Comparison of ENCODE assay signal across 9 cellular contexts in the genomic region with DNA sequence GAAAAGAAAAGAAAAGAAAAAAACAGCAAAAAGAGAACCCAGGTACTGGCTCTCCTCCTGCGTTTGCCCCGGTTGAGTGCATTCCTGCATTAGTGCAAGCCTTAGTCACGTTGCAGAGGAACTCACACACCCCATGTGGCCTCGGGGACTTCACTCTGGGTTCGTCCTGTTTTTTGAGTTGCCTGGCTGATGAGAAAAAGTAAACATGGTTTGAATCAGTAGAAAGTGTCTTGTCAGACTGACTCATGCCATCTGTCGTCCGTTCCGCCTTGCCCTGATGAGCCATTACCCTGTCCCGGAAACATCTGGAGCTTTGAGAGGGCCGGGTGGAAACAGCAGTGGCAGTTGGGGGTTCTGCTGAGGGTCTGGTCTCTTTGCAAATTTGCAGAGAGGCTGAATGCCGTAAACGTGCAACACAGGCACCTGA. TPM values are rescaled to one million over a fixed set of nuclear protein-coding genes. Genes with fewer than 3 reads are reported as not detected.
DNase-seq lines count a peak whose midpoint lies in the region; ATAC-seq lines count a peak whose summit lies in the region.
"Had no signal": no experiment of that assay in that cellular context is flagged by ENCODE, and none has a peak within 500 bp of the region (broad histone marks: within the 10 kb centered on the region; RNA-seq: fewer than 3 reads in every experiment).

No MANE protein-coding gene starts in this region.

- no peaks in the 10 kb centered on the region for H3K27me3 Mint-ChIP-seq in CD4-positive, alpha-beta memory T cell
- H3K27me3 Mint-ChIP-seq in activated T-cell treated with anti-CD3 and anti-CD28 coated beads, Interleukin-2, amount 50 U/mL, for 4 hours (ENCODE audit: low read depth), result no peaks in the 10 kb centered on the region

- H3K9ac ChIP-seq in HUES6 (ENCODE audit: low read length), result peak overlapping the region; percentile 21

- peaks cover 0 to 2% (median 0%) of the 10 kb centered on the region in 8 donors for H3K9me3 Mint-ChIP-seq in CD4-positive, alpha-beta memory T cell
- H3K9me3 Mint-ChIP-seq in activated T-cell treated with anti-CD3 and anti-CD28 coated beads, Interleukin-2, amount 50 U/mL, for 4 hours, result no peaks in the 10 kb centered on the region

- intact Hi-C loops in CD4-positive, alpha-beta memory T cell (cut with micrococcal nuclease), result loop anchor here (1.0 kb wide), 1 partner anchor 63 kb away; no protein-coding TSS in a partner anchor
- intact Hi-C loops in sciatic nerve (cut with DNase I), result no loop called here

- POLR2A ChIA-PET in CD4-positive, alpha-beta memory T cell (lab: Charles Lee; ENCODE audit: partially characterized antibody), result no interaction called here

- no peak overlapping the region for H3K4me3 ChIP-seq in CD4-positive, alpha-beta memory T cell (ENCODE audit: low read length in 2 of 2)
- H3K4me3 ChIP-seq in HUES6 (ENCODE audit: low read depth, low read length), result no peak overlapping the region

- peaks cover under 1% of the 10 kb centered on the region for H3K36me3 ChIP-seq in CD4-positive, alpha-beta memory T cell (ENCODE audit: insufficient read depth, low read length)
- H3K36me3 ChIP-seq in HUES6 (ENCODE audit: control insufficient read depth, insufficient read depth, low read length), result peaks cover 4% of the 10 kb centered on the region; the same call in 1 of the 2 replicates

- no peaks in the 10 kb centered on the region for H3K9me3 ChIP-seq in CD4-positive, alpha-beta memory T cell (ENCODE audit: control insufficient read depth in 1 of 2, low read length in 2 of 2)
- H3K9me3 ChIP-seq in HUES6 (ENCODE audit: control insufficient read depth, insufficient read depth, low read depth, low read length), result no peaks in the 10 kb centered on the region

- ATAC-seq in GM21526 (IDR thresholded peaks at IDR 0.05; ENCODE audit: low FRiP score, unreplicated experiment), result peak; percentile 92
- peak; percentile 63 to 64 for ATAC-seq in activated T-cell treated with anti-CD3 and anti-CD28 coated beads, Interleukin-2, amount 50 U/mL, for 4 hours
- ATAC-seq in sciatic nerve, result peak; percentile 79

- peak overlapping the region in 7 of 8 donors; percentile 27 to 83 (median 61) for H3K4me3 Mint-ChIP-seq in CD4-positive, alpha-beta memory T cell
- peak overlapping the region; percentile 66 for H3K4me3 Mint-ChIP-seq in activated T-cell treated with anti-CD3 and anti-CD28 coated beads, Interleukin-2, amount 50 U/mL, for 4 hours

- CTCF ChIA-PET in CD4-positive, alpha-beta memory T cell (lab: Charles Lee; ENCODE audit: partially characterized antibody), result no interaction called here

- H3K4me1 ChIP-seq in CD4-positive, alpha-beta memory T cell (ENCODE audit: insufficient read depth, low read length), result peaks cover 80% of the 10 kb centered on the region
- peaks cover 51% of the 10 kb centered on the region for H3K4me1 ChIP-seq in HUES6 (ENCODE audit: control insufficient read depth, insufficient read depth, low read length)

- peak overlapping the region; percentile 29 for H3K27ac ChIP-seq in CD4-positive, alpha-beta memory T cell (ENCODE audit: low read depth, low read length)
- H3K27ac ChIP-seq in HUES6 (ENCODE audit: low read depth, low read length), result peak overlapping the region; percentile 26; the same call in 1 of the 2 replicates

- H3K27me3 ChIP-seq in CD4-positive, alpha-beta memory T cell (ENCODE audit: insufficient read depth, low read length), result no peaks in the 10 kb centered on the region
- no peaks in the 10 kb centered on the region for H3K27me3 ChIP-seq in HUES6 (ENCODE audit: control insufficient read depth, insufficient read depth, low read length)

- peak overlapping the region; percentile 13 to 90 (median 85) for H3K27ac Mint-ChIP-seq in CD4-positive, alpha-beta memory T cell

- H3K36me3 Mint-ChIP-seq in CD4-positive, alpha-beta memory T cell, result peaks cover 9 to 47% of the 10 kb centered on the region in 2 donors
- H3K36me3 Mint-ChIP-seq in activated T-cell treated with anti-CD3 and anti-CD28 coated beads, Interleukin-2, amount 50 U/mL, for 4 hours (ENCODE audit: insufficient read depth), result peaks cover 38% of the 10 kb centered on the region

- peak in 4 of 5 donors; percentile 22 to 82 (median 38) for DNase-seq in CD4-positive, alpha-beta memory T cell
- peak; percentile 43 for DNase-seq in activated T-cell treated with anti-CD3 and anti-CD28 coated beads, Interleukin-2, amount 50 U/mL, for 4 hours
- peak; percentile 93 for DNase-seq in glomerular visceral epithelial cell (ENCODE audit: extremely low spot score)
- no peak for DNase-seq in sciatic nerve (ENCODE audit: low spot score)
- no peak for DNase-seq in DMS53 treated with DMSO at 0.1 percent for 48 hours (lab: John Stamatoyannopoulos, UW; ENCODE audit: unreplicated experiment)
- no peak for DNase-seq in NCI-H2227 treated with DMSO at 0.1 percent for 48 hours (lab: John Stamatoyannopoulos, UW)

- H3K4me1 Mint-ChIP-seq in CD4-positive, alpha-beta memory T cell, result peaks cover 61 to 89% (median 77%) of the 10 kb centered on the region in 4 donors
- H3K4me1 Mint-ChIP-seq in activated T-cell treated with anti-CD3 and anti-CD28 coated beads, Interleukin-2, amount 50 U/mL, for 4 hours (ENCODE audit: low read depth), result peaks cover 89% of the 10 kb centered on the region

RNA-seq across cellular contexts. Expression of gene CD99, which starts 16.3 kb away (rescaled TPM):
- 100 to 1,000 TPM; 283 to 289 TPM for total RNA-seq in CD4-positive, alpha-beta memory T cell
- polyA plus RNA-seq in CD4-positive, alpha-beta memory T cell, result 100 to 1,000 TPM; 388 to 400 TPM
- 100 to 1,000 TPM; 138 to 219 (median 164) TPM for total RNA-seq in activated T-cell treated with anti-CD3 and anti-CD28 coated beads, Interleukin-2, amount 50 U/mL, for 4 hours
- total RNA-seq in sciatic nerve, result 317 TPM

RNA-seq across cellular contexts. Expression of gene XG, which starts 44.5 kb away (rescaled TPM):
- total RNA-seq in CD4-positive, alpha-beta memory T cell, result under 1 TPM in 1 of 2 experiments, not detected in 1; 0.32 TPM
- polyA plus RNA-seq in CD4-positive, alpha-beta memory T cell, result not detected
- total RNA-seq in activated T-cell treated with anti-CD3 and anti-CD28 coated beads, Interleukin-2, amount 50 U/mL, for 4 hours, result not detected
- 4.0 TPM for total RNA-seq in sciatic nerve
- total RNA-seq: T-helper 2 cell treated with Interferon-gamma antibody and Interleukin-4, amounts not matched to agents 100 ng/mL and 5 ng/mL, for 36 hours had no signal

Comparison
In these comparisons a context has a peak if more than half of its experiments do, and no peak if none do; other contexts are left out.
1. DNase-seq: peak in CD4-positive, alpha-beta memory T cell (4 of 5), activated T-cell treated with anti-CD3 and anti-CD28 coated beads, Interleukin-2, amount 50 U/mL, for 4 hours (single experiment) and glomerular visceral epithelial cell (single experiment); none in sciatic nerve (single experiment), DMS53 treated with DMSO at 0.1 percent for 48 hours (single experiment) and NCI-H2227 treated with DMSO at 0.1 percent for 48 hours (single experiment).
2. Peak in every context shown above with its lines, with median percentiles within 50 percentile points of each other: ATAC-seq.